ENCODE assay signal across 1 cellular context in genomic region chr19:48568345-48568886, GRCh38.
TF ChIP-seq lines count a peak whose summit lies in the region.

No MANE protein-coding gene starts in this region.

TF ChIP-seq in WTC11, 78 proteins besides CTCF, POLR2A, EP300 and RAD21 (continued from another document):
- no peak for TF ChIP-seq STAT6 (CRISPR knock-in tag; conservative IDR thresholded peaks at IDR 0.05; ENCODE audit: low read depth)
